ENCODE assay signal across 20 cellular contexts in the genomic region with DNA sequence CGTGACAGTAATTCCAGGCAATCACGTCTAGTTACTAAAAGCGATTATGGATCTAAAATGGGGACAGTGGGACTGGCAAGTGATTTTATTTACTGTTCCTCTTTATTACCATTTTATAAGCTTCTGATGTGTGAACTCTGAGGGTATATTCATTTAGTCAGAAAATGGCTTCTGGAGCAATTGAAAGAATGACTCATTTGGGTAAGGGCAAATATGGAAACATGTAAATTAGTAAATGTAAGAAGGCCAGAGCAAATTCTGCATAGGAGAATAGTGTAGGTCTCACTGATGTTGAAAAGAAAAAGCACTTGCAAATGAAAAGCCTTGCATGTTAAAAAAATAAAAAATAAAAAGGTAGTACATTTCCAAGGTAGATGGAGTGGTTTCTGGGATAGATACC.
A peak's percentile ranks its signal among the peaks of the same experiment; 100 is the strongest.
DNase-seq lines count a peak whose midpoint lies in the region; ATAC-seq, FAIRE-seq and TF ChIP-seq lines count a peak whose summit lies in the region.
"Had no signal": no experiment of that assay in that cellular context is flagged by ENCODE, and none has a peak within 500 bp of the region (broad histone marks: within the 10 kb centered on the region; RNA-seq: fewer than 3 reads in every experiment).

No MANE protein-coding gene starts in this region.

- H4K20me1 ChIP-seq in HepG2 (ENCODE audit: insufficient read depth, low read length), result no peaks in the 10 kb centered on the region

- TF ChIP-seq CTCF in lower lobe of right lung (IDR thresholded peaks at IDR 0.05) (no peak), HepG2 (CRISPR knock-in tag; IDR thresholded peaks at IDR 0.05) (no peak)

- H3K9me3 ChIP-seq in lower lobe of right lung (no peaks in the 10 kb centered on the region), HepG2 (ENCODE audit: low read length) (no peaks in the 10 kb centered on the region)
- H3K9me3 ChIP-seq: BE2C had no signal

- in situ Hi-C loops in HepG2 (cut with HindIII; ENCODE audit: extremely low pct_ligation_motif_present, low pct_unique_long_range_greater_than_20kb), result no loop called here

- no peak overlapping the region for H2AFZ ChIP-seq in HepG2 (ENCODE audit: low read length)
- H2AFZ ChIP-seq: GM23338 had no signal

- no peak overlapping the region for H3K9ac ChIP-seq in HepG2 (ENCODE audit: insufficient read depth, low read depth, low read length)

- 70% methylated on average over 3 of the region's 3 CpGs for WGBS in HepG2 (ENCODE audit: low lambda C conversion rate)

- ATAC-seq in GM19463 (IDR thresholded peaks at IDR 0.05; ENCODE audit: unreplicated experiment), result peak; percentile 41
- peak; percentile 50 for ATAC-seq in HG03354 (IDR thresholded peaks at IDR 0.05; ENCODE audit: poor library complexity, severe bottlenecking, unreplicated experiment)
- no peak for ATAC-seq in lower lobe of right lung
- ATAC-seq in HepG2, result no peak
- ATAC-seq: GM23338, HCT116, K562, Panc1 had no signal

- POLR2A ChIA-PET in HepG2 (lab: Yijun Ruan, JAX), result no interaction called here

- no peak for FAIRE-seq in HepG2 (lab: Jason Lieb, UNC)
- FAIRE-seq: K562 had no signal

- no peaks in the 10 kb centered on the region for H3K36me3 ChIP-seq in lower lobe of right lung
- no peaks in the 10 kb centered on the region for H3K36me3 ChIP-seq in HepG2 (replicated peaks in 1 of 2; ENCODE audit: control insufficient read depth in 1 of 2, insufficient read depth in 2 of 2, low read length in 2 of 2)
- H3K36me3 ChIP-seq: BE2C had no signal

- H3K79me2 ChIP-seq in HepG2 (ENCODE audit: insufficient read depth, low read length), result no peaks in the 10 kb centered on the region

- H3K27ac ChIP-seq in lower lobe of right lung (no peak overlapping the region), HepG2 (ENCODE audit: extremely low read length, insufficient read depth, low read length) (no peak overlapping the region)
- H3K27ac ChIP-seq: 22Rv1 had no signal

- H3K4me2 ChIP-seq in HepG2 (ENCODE audit: low read depth, low read length), result no peak overlapping the region
- H3K4me2 ChIP-seq: GM23338 had no signal

- no peaks in the 10 kb centered on the region for H3K4me1 ChIP-seq in lower lobe of right lung
- H3K4me1 ChIP-seq in HepG2 (ENCODE audit: insufficient read depth, low read length), result peaks cover 10% of the 10 kb centered on the region
- H3K4me1 ChIP-seq: BE2C had no signal

- no peak for TF ChIP-seq RAD21 in HepG2 (CRISPR knock-in tag; IDR thresholded peaks at IDR 0.05)

- H3K4me3 ChIP-seq in lower lobe of right lung (no peak overlapping the region), HepG2 (replicated peaks in 1 of 3; ENCODE audit: insufficient read depth in 1 of 3, low read depth in 2 of 3, low read length in 3 of 3) (no peak overlapping the region)
- H3K4me3 ChIP-seq: GM23338, K562 had no signal

- peak; percentile 7 for DNase-seq in NCI-H1436 (lab: John Stamatoyannopoulos, UW)
- no peak for DNase-seq in NCI-H1436 treated with DMSO at 0.1 percent for 48 hours (lab: John Stamatoyannopoulos, UW)
- DNase-seq in lower lobe of right lung, result no peak
- DNase-seq in HepG2 (ENCODE audit: low spot score), result no peak
- no peak for DNase-seq in NCI-H510A treated with DMSO at 0.1 percent for 48 hours (lab: John Stamatoyannopoulos, UW)
- DNase-seq in MV-4-11 (lab: John Stamatoyannopoulos, UW), result no peak
- DNase-seq: BE2C; CD4-positive, alpha-beta T cell; EL; NCI-H1417 treated with DMSO at 0.1 percent for 48 hours; NCI-H2081; NCI-H510A; SW 1271 had no signal

- no peak for TF ChIP-seq POLR2A in HepG2 (IDR thresholded peaks at IDR 0.05; ENCODE audit: insufficient read depth in 1 of 2, low read depth in 2 of 2, low read length in 2 of 2)

- H3K27me3 ChIP-seq in lower lobe of right lung (ENCODE audit: low read depth) (no peaks in the 10 kb centered on the region), HepG2 (ENCODE audit: control insufficient read depth in 1 of 2, insufficient read depth in 2 of 2, low read length in 2 of 2) (no peaks in the 10 kb centered on the region)
- H3K27me3 ChIP-seq: BE2C had no signal

- CTCF ChIA-PET in HepG2 (lab: Yijun Ruan, JAX; ENCODE audit: low intra/inter-chr PET ratio, low total read pairs), result no interaction called here

- BruUV-seq in HepG2 (replicated peaks; lab: Mats Ljungman, UMichigan), result no TSS peak

- intact Hi-C loops in lower lobe of right lung (cut with DNase I), result no loop called here
- intact Hi-C loops in HepG2 (cut with micrococcal nuclease; ENCODE audit: unreplicated experiment), result no loop called here

- no peak for TF ChIP-seq EP300 in HepG2 (IDR thresholded peaks at IDR 0.05; ENCODE audit: low read depth in 2 of 2, low read length in 2 of 2)
- no peak for TF ChIP-seq EP300 in HepG2 (CRISPR knock-in tag; IDR thresholded peaks at IDR 0.05; ENCODE audit: borderline replicate concordance)

TF ChIP-seq in HepG2, 621 proteins besides CTCF, POLR2A, EP300 and RAD21:
- TF ChIP-seq TCF7 (IDR thresholded peaks at IDR 0.05; ENCODE audit: low read depth), result no peak
- TF ChIP-seq ZNF619 (CRISPR knock-in tag; IDR thresholded peaks at IDR 0.05), result no peak
- no peak for TF ChIP-seq ZBTB3 (CRISPR knock-in tag; IDR thresholded peaks at IDR 0.05; ENCODE audit: borderline replicate concordance, low read depth)
- TF ChIP-seq ZKSCAN8 (CRISPR knock-in tag; IDR thresholded peaks at IDR 0.05; ENCODE audit: borderline replicate concordance), result no peak
- TF ChIP-seq YY1 (IDR thresholded peaks at IDR 0.05; ENCODE audit: insufficient read depth, insufficient replicate concordance, low read depth, low read length), result no peak
- no peak for TF ChIP-seq ZNF207 (IDR thresholded peaks at IDR 0.05; ENCODE audit: borderline replicate concordance)
- TF ChIP-seq MTA3 (CRISPR knock-in tag; IDR thresholded peaks at IDR 0.05), result no peak
- TF ChIP-seq, protein P1, sequence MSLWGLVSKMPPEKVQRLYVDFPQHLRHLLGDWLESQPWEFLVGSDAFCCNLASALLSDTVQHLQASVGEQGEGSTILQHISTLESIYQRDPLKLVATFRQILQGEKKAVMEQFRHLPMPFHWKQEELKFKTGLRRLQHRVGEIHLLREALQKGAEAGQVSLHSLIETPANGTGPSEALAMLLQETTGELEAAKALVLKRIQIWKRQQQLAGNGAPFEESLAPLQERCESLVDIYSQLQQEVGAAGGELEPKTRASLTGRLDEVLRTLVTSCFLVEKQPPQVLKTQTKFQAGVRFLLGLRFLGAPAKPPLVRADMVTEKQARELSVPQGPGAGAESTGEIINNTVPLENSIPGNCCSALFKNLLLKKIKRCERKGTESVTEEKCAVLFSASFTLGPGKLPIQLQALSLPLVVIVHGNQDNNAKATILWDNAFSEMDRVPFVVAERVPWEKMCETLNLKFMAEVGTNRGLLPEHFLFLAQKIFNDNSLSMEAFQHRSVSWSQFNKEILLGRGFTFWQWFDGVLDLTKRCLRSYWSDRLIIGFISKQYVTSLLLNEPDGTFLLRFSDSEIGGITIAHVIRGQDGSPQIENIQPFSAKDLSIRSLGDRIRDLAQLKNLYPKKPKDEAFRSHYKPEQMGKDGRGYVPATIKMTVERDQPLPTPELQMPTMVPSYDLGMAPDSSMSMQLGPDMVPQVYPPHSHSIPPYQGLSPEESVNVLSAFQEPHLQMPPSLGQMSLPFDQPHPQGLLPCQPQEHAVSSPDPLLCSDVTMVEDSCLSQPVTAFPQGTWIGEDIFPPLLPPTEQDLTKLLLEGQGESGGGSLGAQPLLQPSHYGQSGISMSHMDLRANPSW (CRISPR knock-in tag; IDR thresholded peaks at IDR 0.05; ENCODE audit: borderline replicate concordance), result no peak
- TF ChIP-seq HNRNPH1 (optimal IDR thresholded peaks at IDR 0.05; ENCODE audit: low read depth, low read length), result no peak
- TF ChIP-seq, protein P2, sequence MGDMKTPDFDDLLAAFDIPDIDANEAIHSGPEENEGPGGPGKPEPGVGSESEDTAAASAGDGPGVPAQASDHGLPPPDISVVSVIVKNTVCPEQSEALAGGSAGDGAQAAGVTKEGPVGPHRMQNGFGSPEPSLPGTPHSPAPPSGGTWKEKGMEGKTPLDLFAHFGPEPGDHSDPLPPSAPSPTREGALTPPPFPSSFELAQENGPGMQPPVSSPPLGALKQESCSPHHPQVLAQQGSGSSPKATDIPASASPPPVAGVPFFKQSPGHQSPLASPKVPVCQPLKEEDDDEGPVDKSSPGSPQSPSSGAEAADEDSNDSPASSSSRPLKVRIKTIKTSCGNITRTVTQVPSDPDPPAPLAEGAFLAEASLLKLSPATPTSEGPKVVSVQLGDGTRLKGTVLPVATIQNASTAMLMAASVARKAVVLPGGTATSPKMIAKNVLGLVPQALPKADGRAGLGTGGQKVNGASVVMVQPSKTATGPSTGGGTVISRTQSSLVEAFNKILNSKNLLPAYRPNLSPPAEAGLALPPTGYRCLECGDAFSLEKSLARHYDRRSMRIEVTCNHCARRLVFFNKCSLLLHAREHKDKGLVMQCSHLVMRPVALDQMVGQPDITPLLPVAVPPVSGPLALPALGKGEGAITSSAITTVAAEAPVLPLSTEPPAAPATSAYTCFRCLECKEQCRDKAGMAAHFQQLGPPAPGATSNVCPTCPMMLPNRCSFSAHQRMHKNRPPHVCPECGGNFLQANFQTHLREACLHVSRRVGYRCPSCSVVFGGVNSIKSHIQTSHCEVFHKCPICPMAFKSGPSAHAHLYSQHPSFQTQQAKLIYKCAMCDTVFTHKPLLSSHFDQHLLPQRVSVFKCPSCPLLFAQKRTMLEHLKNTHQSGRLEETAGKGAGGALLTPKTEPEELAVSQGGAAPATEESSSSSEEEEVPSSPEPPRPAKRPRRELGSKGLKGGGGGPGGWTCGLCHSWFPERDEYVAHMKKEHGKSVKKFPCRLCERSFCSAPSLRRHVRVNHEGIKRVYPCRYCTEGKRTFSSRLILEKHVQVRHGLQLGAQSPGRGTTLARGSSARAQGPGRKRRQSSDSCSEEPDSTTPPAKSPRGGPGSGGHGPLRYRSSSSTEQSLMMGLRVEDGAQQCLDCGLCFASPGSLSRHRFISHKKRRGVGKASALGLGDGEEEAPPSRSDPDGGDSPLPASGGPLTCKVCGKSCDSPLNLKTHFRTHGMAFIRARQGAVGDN (CRISPR knock-in tag; IDR thresholded peaks at IDR 0.05), result no peak
- TF ChIP-seq, protein P3, sequence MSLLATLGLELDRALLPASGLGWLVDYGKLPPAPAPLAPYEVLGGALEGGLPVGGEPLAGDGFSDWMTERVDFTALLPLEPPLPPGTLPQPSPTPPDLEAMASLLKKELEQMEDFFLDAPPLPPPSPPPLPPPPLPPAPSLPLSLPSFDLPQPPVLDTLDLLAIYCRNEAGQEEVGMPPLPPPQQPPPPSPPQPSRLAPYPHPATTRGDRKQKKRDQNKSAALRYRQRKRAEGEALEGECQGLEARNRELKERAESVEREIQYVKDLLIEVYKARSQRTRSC (CRISPR knock-in tag; IDR thresholded peaks at IDR 0.05; ENCODE audit: low read depth), result no peak

Comparison
In these comparisons a context has a peak if more than half of its experiments do, and no peak if none do; other contexts are left out.
1. ATAC-seq: peak in GM19463 (single experiment) and HG03354 (single experiment); none in lower lobe of right lung (0 of 2) and HepG2 (single experiment).